ENCODE assay signal across 7 cellular contexts in genomic region chr12:11909406-11909805, GRCh38.
DNase-seq lines count a peak whose midpoint lies in the region; ATAC-seq, FAIRE-seq and TF ChIP-seq lines count a peak whose summit lies in the region.
"Not testable (repeated sequence)": the region's sequence is repeated elsewhere in the genome, so short reads cannot be mapped to it uniquely, and the experiment has no call there.

No MANE protein-coding gene starts in this region.

- WGBS in A549 (ENCODE audit: missing lambda C conversion rate) = 6% methylated on average over 9 of the region's 9 CpGs
- WGBS in HepG2 (ENCODE audit: low lambda C conversion rate) = 8% methylated on average over 8 of the region's 9 CpGs
- 67 to 80% (median 75%) methylated on average over 9 of the region's 9 CpGs for WGBS in small intestine, 3 donors

- H3K36me3 ChIP-seq in colonic mucosa; HepG2 (replicated peaks in 1 of 2; ENCODE audit: control insufficient read depth in 1 of 2, insufficient read depth in 2 of 2, low read length in 2 of 2); small intestine (ENCODE audit: control insufficient read depth in 2 of 2, insufficient read depth in 2 of 2, low read length in 2 of 2): not testable (repeated sequence)

- not testable (repeated sequence) for TF ChIP-seq POLR2A in A549 (IDR thresholded peaks at IDR 0.05; ENCODE audit: low read length); HepG2 (IDR thresholded peaks at IDR 0.05; ENCODE audit: insufficient read depth in 1 of 2, low read depth in 2 of 2, low read length in 2 of 2)

- H3K4me3 ChIP-seq in A549 = peak overlapping the region; percentile 33
- H3K4me3 ChIP-seq in colonic mucosa; HepG2 (replicated peaks in 1 of 3; ENCODE audit: insufficient read depth in 1 of 3, low read depth in 2 of 3, low read length in 3 of 3); small intestine (ENCODE audit: low read depth in 1 of 2, low read length in 2 of 2): not testable (repeated sequence)

- not testable (repeated sequence) for H3K27ac ChIP-seq in A549; colonic mucosa; HepG2 (ENCODE audit: extremely low read length, insufficient read depth, low read length); small intestine (ENCODE audit: low read depth in 1 of 2, low read length in 1 of 2)

- not testable (repeated sequence) for TF ChIP-seq CTCF in A549 (IDR thresholded peaks at IDR 0.05); colonic mucosa (IDR thresholded peaks at IDR 0.05); HepG2 (CRISPR knock-in tag; IDR thresholded peaks at IDR 0.05)

- not testable (repeated sequence) for ATAC-seq in A549, HepG2

- H4K20me1 ChIP-seq in HepG2 (ENCODE audit: insufficient read depth, low read length) = not testable (repeated sequence)

- POLR2A ChIA-PET in A549 (lab: Yijun Ruan, JAX) = not testable (repeated sequence)
- POLR2A ChIA-PET in HepG2 (lab: Yijun Ruan, JAX) = interaction anchor here (1.2 kb wide), 1 partner anchor 24 kb away, joined by 3 read pairs; no protein-coding TSS in a partner anchor

- TF ChIP-seq EP300 in A549 (IDR thresholded peaks at IDR 0.05); HepG2 (IDR thresholded peaks at IDR 0.05; ENCODE audit: low read depth in 2 of 2, low read length in 2 of 2); HepG2 (CRISPR knock-in tag; IDR thresholded peaks at IDR 0.05; ENCODE audit: borderline replicate concordance): not testable (repeated sequence)

- not testable (repeated sequence) for TF ChIP-seq RAD21 in A549 (conservative IDR thresholded peaks at IDR 0.05 in 1 of 2, IDR thresholded peaks at IDR 0.05 in 1 of 2); HepG2 (CRISPR knock-in tag; IDR thresholded peaks at IDR 0.05)

- not testable (repeated sequence) for H3K27me3 ChIP-seq in colonic mucosa; HepG2 (ENCODE audit: control insufficient read depth in 1 of 2, insufficient read depth in 2 of 2, low read length in 2 of 2); small intestine (ENCODE audit: control insufficient read depth in 2 of 2, insufficient read depth in 2 of 2, low read length in 2 of 2)

- H3K4me1 ChIP-seq in A549; colonic mucosa; HepG2 (ENCODE audit: insufficient read depth, low read length); small intestine (ENCODE audit: control insufficient read depth in 2 of 2, insufficient read depth in 1 of 2, low read depth in 1 of 2, low read length in 1 of 2): not testable (repeated sequence)

- not testable (repeated sequence) for BruUV-seq in HepG2 (replicated peaks; lab: Mats Ljungman, UMichigan)

- not testable (repeated sequence) for FAIRE-seq in A549 (lab: Jason Lieb, UNC); HepG2 (lab: Jason Lieb, UNC); small intestine (lab: Jason Lieb, UNC)

- not testable (repeated sequence) for H3K9ac ChIP-seq in colonic mucosa (ENCODE audit: low read depth in 2 of 2, low read length in 2 of 2); HepG2 (ENCODE audit: insufficient read depth, low read depth, low read length)

- in situ Hi-C loops in HepG2 (cut with HindIII; ENCODE audit: extremely low pct_ligation_motif_present, low pct_unique_long_range_greater_than_20kb) = not testable (repeated sequence)

- not testable (repeated sequence) for DNase-seq in A549 (ENCODE audit: low read depth in 1 of 2, low spot score in 1 of 2)
- DNase-seq in HT-29 (ENCODE audit: low spot score) (peak; percentile 36), NCI-H526 (lab: John Stamatoyannopoulos, UW) (peak; percentile 65 to 81), NCI-H69 (lab: John Stamatoyannopoulos, UW) (peak; percentile 27), colonic mucosa (peak; percentile 30), HepG2 (ENCODE audit: low spot score) (peak; percentile 39), small intestine (peak; percentile 19)

- H3K79me2 ChIP-seq in HepG2 (ENCODE audit: insufficient read depth, low read length) = not testable (repeated sequence)

- H3K4me2 ChIP-seq in A549 (peak overlapping the region; percentile 57), HepG2 (ENCODE audit: low read depth, low read length) (peak overlapping the region; percentile 49)

- H2AFZ ChIP-seq in HepG2 (ENCODE audit: low read length) = not testable (repeated sequence)

- peaks cover 19% of the 10 kb centered on the region for H3K9me3 ChIP-seq in A549
- H3K9me3 ChIP-seq in colonic mucosa; HepG2 (ENCODE audit: low read length); small intestine (ENCODE audit: control insufficient read depth, low read depth): not testable (repeated sequence)

- intact Hi-C loops in colonic mucosa (cut with DNase I) = not testable (repeated sequence)
- intact Hi-C loops in HepG2 (cut with micrococcal nuclease; ENCODE audit: unreplicated experiment) = loop anchor here (10.0 kb wide), 1 partner anchor 125 kb away; no protein-coding TSS in a partner anchor

- CTCF ChIA-PET in A549 (lab: Yijun Ruan, JAX) = interaction anchor here (1.2 to 1.5 kb wide), 2 partner anchors 13 kb away, joined by 4 to 5 read pairs; no protein-coding TSS in a partner anchor
- CTCF ChIA-PET in HepG2 (lab: Yijun Ruan, JAX; ENCODE audit: low intra/inter-chr PET ratio, low total read pairs) = not testable (repeated sequence)

TF ChIP-seq in HepG2, 621 proteins besides CTCF, POLR2A, EP300 and RAD21 (continues in another document):
- TF ChIP-seq FOXA3 (CRISPR knock-in tag; IDR thresholded peaks at IDR 0.05) (peak; percentile 85), ZFP90 (CRISPR knock-in tag; IDR thresholded peaks at IDR 0.05; ENCODE audit: borderline replicate concordance) (0 out of 2 replicates have a peak, but pooled peaks have one; percentile 32), ARID5B (CRISPR knock-in tag; IDR thresholded peaks at IDR 0.05) (peak; percentile 41; the same call in 1 of the 2 replicates), ETV5 (CRISPR knock-in tag; IDR thresholded peaks at IDR 0.05; ENCODE audit: borderline replicate concordance) (0 out of 2 replicates have a peak, but pooled peaks have one; percentile 22), FOXP1 (CRISPR knock-in tag; IDR thresholded peaks at IDR 0.05) (0 out of 2 replicates have a peak, but pooled peaks have one; percentile 21), SOX6 (CRISPR knock-in tag; IDR thresholded peaks at IDR 0.05) (0 out of 2 replicates have a peak, but pooled peaks have one; percentile 30)
- TF ChIP-seq FOXP1, SOX6 (IDR thresholded peaks at IDR 0.05): not testable (repeated sequence)
